In genomic region chr17:51725185-51725584, GRCh38 we compare ENCODE assay signal across 19 cellular contexts.
A peak's percentile ranks its signal among the peaks of the same experiment; 100 is the strongest.
DNase-seq lines count a peak whose midpoint lies in the region; ATAC-seq and TF ChIP-seq lines count a peak whose summit lies in the region.
"Had no signal": no experiment of that assay in that cellular context is flagged by ENCODE, and none has a peak within 500 bp of the region (broad histone marks: within the 10 kb centered on the region; RNA-seq: fewer than 3 reads in every experiment).

No MANE protein-coding gene starts in this region.

- H3K36me3 Mint-ChIP-seq in GM23338 (ENCODE audit: low read depth) (no peaks in the 10 kb centered on the region), nephron (ENCODE audit: low read depth) (no peaks in the 10 kb centered on the region)
- H3K36me3 Mint-ChIP-seq: brain; CD8-positive, alpha-beta memory T cell; naive B cell had no signal

- H3K79me2 ChIP-seq in GM23338 (replicated peaks; ENCODE audit: insufficient read depth): no peaks in the 10 kb centered on the region

- H3K4me1 Mint-ChIP-seq in GM23338 (no peaks in the 10 kb centered on the region), nephron (peaks cover 29% of the 10 kb centered on the region)
- H3K4me1 Mint-ChIP-seq: brain; CD8-positive, alpha-beta memory T cell had no signal

- no peaks in the 10 kb centered on the region for H3F3A ChIP-seq in GM23338 (replicated peaks; ENCODE audit: low read depth)

- peaks cover 6% of the 10 kb centered on the region; the same call in 1 of the 2 replicates for H3K9me2 ChIP-seq in GM23338 (ENCODE audit: insufficient read depth)

- 0 out of 2 replicates have a peak overlapping the region, but pooled peaks have one; percentile 28 for H2AFZ ChIP-seq in GM23338

- H3K27ac Mint-ChIP-seq in GM23338 (no peak overlapping the region), nephron (peak overlapping the region in 2 of 3 experiments; percentile 31 to 82)
- H3K27ac Mint-ChIP-seq: activated T-helper 1 cell treated with anti-CD3 and anti-CD28 coated beads, Interleukin-12 subunit alpha, Interleukin-12 subunit beta, Interleukin-2, Interleukin-4 antibody, amounts not matched to agents 30 ng/mL and 10 ng/mL and 1 ng/mL, durations not matched to agents 14 hours and 24 hours and 36 hours; brain; CD8-positive, alpha-beta memory T cell; naive B cell had no signal

- no peak overlapping the region for H3K27ac ChIP-seq in GM23338 (ENCODE audit: low read depth)
- no peak overlapping the region for H3K27ac ChIP-seq in effector memory CD4-positive, alpha-beta T cell (ENCODE audit: insufficient read depth, low read length, poor library complexity, severe bottlenecking)
- H3K27ac ChIP-seq in WERI-Rb-1: no peak overlapping the region
- H3K27ac ChIP-seq: ovary, sigmoid colon had no signal

- H3K27me3 ChIP-seq in GM23338 (ENCODE audit: insufficient read depth): no peaks in the 10 kb centered on the region
- no peaks in the 10 kb centered on the region for H3K27me3 ChIP-seq in effector memory CD4-positive, alpha-beta T cell (replicated peaks; ENCODE audit: control insufficient read depth, insufficient read depth, low read length, poor library complexity, severe bottlenecking)
- H3K27me3 ChIP-seq in WERI-Rb-1 (ENCODE audit: insufficient read depth, low read depth, severe bottlenecking): no peaks in the 10 kb centered on the region
- H3K27me3 ChIP-seq: MG63, ovary, sigmoid colon had no signal

- no peaks in the 10 kb centered on the region for H3K9me3 ChIP-seq in effector memory CD4-positive, alpha-beta T cell (ENCODE audit: control insufficient read depth, low read length)
- H3K9me3 ChIP-seq in WERI-Rb-1 (ENCODE audit: severe bottlenecking): no peaks in the 10 kb centered on the region
- H3K9me3 ChIP-seq: ovary, sigmoid colon had no signal

- H3K9me3 Mint-ChIP-seq in GM23338 (no peaks in the 10 kb centered on the region; the same call in 2 of the 3 replicates), nephron (no peaks in the 10 kb centered on the region)

- no peak overlapping the region for H3K4me2 ChIP-seq in GM23338

- TF ChIP-seq CTCF in GM23338 (conservative IDR thresholded peaks at IDR 0.05; ENCODE audit: low read depth in 2 of 2): no peak
- no peak for TF ChIP-seq CTCF in nephron (IDR thresholded peaks at IDR 0.05; ENCODE audit: unreplicated experiment in 3 of 3)
- TF ChIP-seq CTCF in WERI-Rb-1 (IDR thresholded peaks at IDR 0.05; ENCODE audit: low read depth, low read length): no peak

- H3K27me3 Mint-ChIP-seq in GM23338 (ENCODE audit: insufficient read depth, low read depth, poor library complexity): no peaks in the 10 kb centered on the region
- peaks cover 10% of the 10 kb centered on the region for H3K27me3 Mint-ChIP-seq in nephron (ENCODE audit: low read depth)
- H3K27me3 Mint-ChIP-seq: brain had no signal

- no peak for DNase-seq in GM23338 (ENCODE audit: low spot score)
- DNase-seq in effector memory CD4-positive, alpha-beta T cell: no peak
- DNase-seq in WERI-Rb-1: no peak
- no peak for DNase-seq in activated CD4-positive, alpha-beta T cell treated with anti-CD3 and anti-CD28 coated beads, Interleukin-2, amount 50 U/mL, for 48 hours
- DNase-seq: CD8-positive, alpha-beta memory T cell; DMS79; hypothalamus; mammary epithelial cell; MG63; naive B cell; NCI-H1930; ovary; SHP77 treated with DMSO at 0.1 percent for 48 hours; sigmoid colon had no signal

- H3K4me3 ChIP-seq in GM23338 (no peak overlapping the region), WERI-Rb-1 (ENCODE audit: low read depth, low read length) (no peak overlapping the region)
- no peak overlapping the region for H3K4me3 ChIP-seq in effector memory CD4-positive, alpha-beta T cell (ENCODE audit: insufficient read depth, low read depth, low read length, poor library complexity, severe bottlenecking)
- H3K4me3 ChIP-seq: MG63, ovary, sigmoid colon had no signal

- H3K36me3 ChIP-seq in GM23338 (ENCODE audit: insufficient read depth) (no peaks in the 10 kb centered on the region), WERI-Rb-1 (no peaks in the 10 kb centered on the region)
- no peaks in the 10 kb centered on the region for H3K36me3 ChIP-seq in effector memory CD4-positive, alpha-beta T cell (ENCODE audit: control insufficient read depth, insufficient read depth, low read length)
- H3K36me3 ChIP-seq: MG63, ovary, sigmoid colon had no signal

- H3K4me3 Mint-ChIP-seq in GM23338: no peak overlapping the region
- H3K4me3 Mint-ChIP-seq in nephron: no peak overlapping the region
- H3K4me3 Mint-ChIP-seq: activated T-helper 1 cell treated with anti-CD3 and anti-CD28 coated beads, Interleukin-12 subunit alpha, Interleukin-12 subunit beta, Interleukin-2, Interleukin-4 antibody, amounts not matched to agents 30 ng/mL and 10 ng/mL and 1 ng/mL, durations not matched to agents 14 hours and 24 hours and 36 hours; brain; CD8-positive, alpha-beta memory T cell; naive B cell had no signal

- ATAC-seq in GM18868 (IDR thresholded peaks at IDR 0.05; ENCODE audit: unreplicated experiment) (peak; percentile 56), GM23338 (no peak), HG03460 (IDR thresholded peaks at IDR 0.05; ENCODE audit: unreplicated experiment) (peak; percentile 73)

- H4K20me1 ChIP-seq in GM23338 (replicated peaks; ENCODE audit: insufficient read depth): no peaks in the 10 kb centered on the region

- no peaks in the 10 kb centered on the region for H3K4me1 ChIP-seq in GM23338 (ENCODE audit: insufficient read depth)
- no peaks in the 10 kb centered on the region for H3K4me1 ChIP-seq in effector memory CD4-positive, alpha-beta T cell (ENCODE audit: control insufficient read depth, insufficient read depth, low read length, poor library complexity, severe bottlenecking)
- H3K4me1 ChIP-seq: sigmoid colon had no signal

TF ChIP-seq in GM23338, 12 proteins besides CTCF, POLR2A, EP300 and RAD21:
- TF ChIP-seq ZNF114 (CRISPR knock-in tag; IDR thresholded peaks at IDR 0.05) (no peak), ZNF331 (CRISPR knock-in tag; IDR thresholded peaks at IDR 0.05; ENCODE audit: low read depth) (no peak), CREB1 (CRISPR knock-in tag; IDR thresholded peaks at IDR 0.05; ENCODE audit: low read depth) (no peak), EZH2 (IDR thresholded peaks at IDR 0.05; ENCODE audit: low read depth, unreplicated experiment) (no peak), POLR2AphosphoS5 (IDR thresholded peaks at IDR 0.05; ENCODE audit: low read depth) (no peak)
TF ChIP-seq in GM23338: peak in this region for 0.
